In the genomic region with DNA sequence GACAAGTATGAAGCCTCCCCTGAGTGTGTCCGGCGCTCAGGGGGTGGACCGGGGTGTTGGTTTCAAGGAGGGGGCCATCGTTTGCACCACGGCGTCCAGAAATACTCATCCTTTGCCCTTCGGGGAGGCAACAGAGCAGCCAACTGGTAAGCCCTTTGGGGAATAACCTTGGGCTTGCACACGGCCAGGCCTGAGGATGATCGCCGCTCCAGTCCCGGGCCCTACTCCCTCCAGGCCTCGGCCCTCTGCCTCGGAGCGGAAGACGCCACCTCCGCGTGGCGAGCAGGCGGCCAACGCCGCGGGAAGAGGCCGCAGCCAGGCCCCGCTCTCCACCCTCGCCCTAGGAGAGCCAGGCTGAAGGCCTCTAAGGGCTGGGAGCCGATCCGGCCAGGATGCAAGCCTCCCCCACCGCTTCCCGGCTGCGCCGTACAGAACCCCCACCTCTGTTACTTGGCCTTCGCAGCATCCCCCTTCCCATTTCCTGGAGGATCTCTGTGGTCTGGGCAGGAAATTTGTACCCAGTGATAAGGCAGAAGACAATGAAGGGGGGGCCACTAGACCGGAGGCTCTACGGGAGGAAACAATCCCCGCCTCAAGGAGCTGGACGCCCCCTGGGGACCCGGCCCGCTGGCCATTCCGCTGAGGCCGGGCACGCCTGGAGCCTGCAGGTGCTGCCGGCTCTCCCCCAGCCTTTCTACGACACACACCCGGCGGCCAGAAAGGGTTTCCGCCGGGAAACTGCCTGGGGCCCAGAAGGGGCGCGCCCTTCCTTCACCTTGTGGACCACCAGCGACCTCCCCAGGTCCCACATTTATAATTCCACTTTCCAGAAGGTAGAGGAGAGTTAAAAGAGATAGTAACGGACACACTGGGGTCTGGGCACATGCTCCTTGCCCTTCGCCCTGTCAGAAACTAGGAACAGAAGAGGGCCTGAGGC, we compare ENCODE assay signal across 9 cellular contexts. TPM values are rescaled to one million over a fixed set of nuclear protein-coding genes. Genes with fewer than 3 reads are reported as not detected.
DNase-seq lines count a peak whose midpoint lies in the region; ATAC-seq lines count a peak whose summit lies in the region.
"Had no signal": no experiment of that assay in that cellular context is flagged by ENCODE, and none has a peak within 500 bp of the region (broad histone marks: within the 10 kb centered on the region; RNA-seq: fewer than 3 reads in every experiment).

No MANE protein-coding gene starts in this region.

- no peak for DNase-seq in CD4-positive, alpha-beta memory T cell
- no peak for DNase-seq in naive thymus-derived CD8-positive, alpha-beta T cell
- no peak for DNase-seq in NCI-H524 treated with DMSO at 0.1 percent for 48 hours (lab: John Stamatoyannopoulos, UW)
- DNase-seq in activated CD4-positive, alpha-beta memory T cell treated with anti-CD3 and anti-CD28 coated beads, Interleukin-2, amount 10 ng/mL, durations not matched to agents 7 days and 5 days = no peak
- DNase-seq: activated CD4-positive, CD25-positive, alpha-beta regulatory T cell treated with anti-CD3 and anti-CD28 coated beads, Interleukin-2, amount 50 U/mL, for 72 hours had no signal

- 28 to 34% methylated on average over 40 to 52 of the region's 52 CpGs for WGBS in esophagus, 2 donors

- peaks cover 33% of the 10 kb centered on the region for H3K4me1 ChIP-seq in CD4-positive, alpha-beta memory T cell (ENCODE audit: insufficient read depth, low read length)
- peaks cover 3 to 12% of the 10 kb centered on the region in 2 donors for H3K4me1 ChIP-seq in esophagus (ENCODE audit: control insufficient read depth in 2 of 2, insufficient read depth in 2 of 2, low read length in 1 of 2)

- no peak overlapping the region for H3K4me3 ChIP-seq in CD4-positive, alpha-beta memory T cell (ENCODE audit: low read length in 2 of 2)
- H3K4me3 ChIP-seq in esophagus (ENCODE audit: low read depth in 1 of 2, low read length in 2 of 2) = peak overlapping the region; percentile 49 to 61

- no peak overlapping the region for H3K27ac Mint-ChIP-seq in CD4-positive, alpha-beta memory T cell
- peak overlapping the region in 5 of 10 donors; percentile 11 to 48 (median 25) for H3K27ac Mint-ChIP-seq in naive thymus-derived CD8-positive, alpha-beta T cell
- no peak overlapping the region for H3K27ac Mint-ChIP-seq in activated CD4-positive, alpha-beta memory T cell treated with anti-CD3 and anti-CD28 coated beads, Interleukin-2, amount 10 ng/mL, durations not matched to agents 7 days and 5 days

- peak overlapping the region in 6 of 8 donors; percentile 9 to 86 (median 55) for H3K4me3 Mint-ChIP-seq in CD4-positive, alpha-beta memory T cell
- peak overlapping the region; percentile 50 to 88 (median 72) for H3K4me3 Mint-ChIP-seq in naive thymus-derived CD8-positive, alpha-beta T cell
- H3K4me3 Mint-ChIP-seq in activated CD4-positive, alpha-beta memory T cell treated with anti-CD3 and anti-CD28 coated beads, Interleukin-2, amount 10 ng/mL, durations not matched to agents 7 days and 5 days = no peak overlapping the region

- H3K36me3 Mint-ChIP-seq in CD4-positive, alpha-beta memory T cell = peaks cover 0 to 2% of the 10 kb centered on the region in 2 donors
- H3K36me3 Mint-ChIP-seq in naive thymus-derived CD8-positive, alpha-beta T cell = peaks cover 0 to 2% (median 0%) of the 10 kb centered on the region in 3 donors
- H3K36me3 Mint-ChIP-seq in activated CD4-positive, alpha-beta memory T cell treated with anti-CD3 and anti-CD28 coated beads, Interleukin-2, amount 10 ng/mL, durations not matched to agents 7 days and 5 days (ENCODE audit: low read depth) = no peaks in the 10 kb centered on the region

- POLR2A ChIA-PET in CD4-positive, alpha-beta memory T cell (lab: Charles Lee; ENCODE audit: partially characterized antibody) = interaction anchor here (4.5 kb wide), 1 partner anchor 14 kb away, joined by 30 read pairs; no protein-coding TSS in a partner anchor
- POLR2A ChIA-PET in naive thymus-derived CD8-positive, alpha-beta T cell (lab: Charles Lee) = interaction anchor here (1.5 to 4.2 kb wide), 3 partner anchors 13 to 89 kb away, joined by 4 to 21 read pairs (median 11); a partner anchor contains a TSS
- POLR2A ChIA-PET in activated CD4-positive, alpha-beta memory T cell treated with anti-CD3 and anti-CD28 coated beads, Interleukin-2, amount 10 ng/mL, durations not matched to agents 7 days and 5 days (lab: Charles Lee) = interaction anchor here (1.1 kb wide), 1 partner anchor 41 kb away, joined by 4 read pairs; a partner anchor contains a TSS

- no peaks in the 10 kb centered on the region for H3K9me3 Mint-ChIP-seq in CD4-positive, alpha-beta memory T cell
- H3K9me3 Mint-ChIP-seq in naive thymus-derived CD8-positive, alpha-beta T cell = no peaks in the 10 kb centered on the region
- no peaks in the 10 kb centered on the region for H3K9me3 Mint-ChIP-seq in activated CD4-positive, alpha-beta memory T cell treated with anti-CD3 and anti-CD28 coated beads, Interleukin-2, amount 10 ng/mL, durations not matched to agents 7 days and 5 days

- no peak overlapping the region for H3K27ac ChIP-seq in CD4-positive, alpha-beta memory T cell (ENCODE audit: low read depth, low read length)
- peak overlapping the region; percentile 43 to 59 for H3K27ac ChIP-seq in esophagus (ENCODE audit: low read depth in 2 of 2, low read length in 1 of 2)

- H3K4me1 Mint-ChIP-seq in CD4-positive, alpha-beta memory T cell = peaks cover 7 to 42% (median 22%) of the 10 kb centered on the region in 4 donors
- H3K4me1 Mint-ChIP-seq in naive thymus-derived CD8-positive, alpha-beta T cell = peaks cover 13 to 45% (median 41%) of the 10 kb centered on the region in 4 donors
- peaks cover 23% of the 10 kb centered on the region for H3K4me1 Mint-ChIP-seq in activated CD4-positive, alpha-beta memory T cell treated with anti-CD3 and anti-CD28 coated beads, Interleukin-2, amount 10 ng/mL, durations not matched to agents 7 days and 5 days

- peaks cover 34% of the 10 kb centered on the region for H3K27me3 ChIP-seq in CD4-positive, alpha-beta memory T cell (ENCODE audit: insufficient read depth, low read length)
- H3K27me3 ChIP-seq in esophagus (ENCODE audit: control insufficient read depth in 1 of 2, insufficient read depth in 2 of 2, low read length in 2 of 2) = peaks cover 0 to 23% of the 10 kb centered on the region in 2 donors

- no peaks in the 10 kb centered on the region for H3K9me3 ChIP-seq in CD4-positive, alpha-beta memory T cell (ENCODE audit: control insufficient read depth in 1 of 2, low read length in 2 of 2)
- H3K9me3 ChIP-seq in esophagus (ENCODE audit: control insufficient read depth in 2 of 2, insufficient read depth in 1 of 2, low read depth in 1 of 2, low read length in 1 of 2) = no peaks in the 10 kb centered on the region

- peaks cover 22 to 32% of the 10 kb centered on the region in 2 donors for H3K27me3 Mint-ChIP-seq in CD4-positive, alpha-beta memory T cell
- H3K27me3 Mint-ChIP-seq in naive thymus-derived CD8-positive, alpha-beta T cell = peaks cover 24 to 57% (median 31%) of the 10 kb centered on the region in 5 donors
- peaks cover 55% of the 10 kb centered on the region for H3K27me3 Mint-ChIP-seq in activated CD4-positive, alpha-beta memory T cell treated with anti-CD3 and anti-CD28 coated beads, Interleukin-2, amount 10 ng/mL, durations not matched to agents 7 days and 5 days

- H3K36me3 ChIP-seq in CD4-positive, alpha-beta memory T cell (ENCODE audit: insufficient read depth, low read length) = no peaks in the 10 kb centered on the region
- no peaks in the 10 kb centered on the region for H3K36me3 ChIP-seq in esophagus (ENCODE audit: control insufficient read depth in 2 of 2, insufficient read depth in 2 of 2, low read length in 1 of 2)

- intact Hi-C loops in CD4-positive, alpha-beta memory T cell (cut with micrococcal nuclease) = no loop called here

- CTCF ChIA-PET in CD4-positive, alpha-beta memory T cell (lab: Charles Lee; ENCODE audit: partially characterized antibody) = interaction anchor here (1.2 to 4.5 kb wide), 4 partner anchors 12 to 90 kb away, joined by 3 to 41 read pairs (median 11); no protein-coding TSS in a partner anchor
- CTCF ChIA-PET in activated CD4-positive, alpha-beta memory T cell treated with anti-CD3 and anti-CD28 coated beads, Interleukin-2, amount 10 ng/mL, durations not matched to agents 7 days and 5 days (lab: Charles Lee) = interaction anchor here (0.6 to 2.7 kb wide), 9 partner anchors 12 to 115 kb away, joined by 3 to 19 read pairs (median 4); a partner anchor contains a TSS

- peak; percentile 3 for ATAC-seq in HG03378 (IDR thresholded peaks at IDR 0.05; ENCODE audit: unreplicated experiment)
- ATAC-seq in naive thymus-derived CD8-positive, alpha-beta T cell = no peak
- no peak for ATAC-seq in GM18519 (IDR thresholded peaks at IDR 0.05; ENCODE audit: low FRiP score, unreplicated experiment)
- ATAC-seq in HG03196 (IDR thresholded peaks at IDR 0.05; ENCODE audit: unreplicated experiment) = no peak

RNA-seq across cellular contexts. Expression of a gene that starts 2.6 kb away (rescaled TPM):
- total RNA-seq in CD4-positive, alpha-beta memory T cell = 1 to 10 TPM; 1.5 to 1.8 TPM
- polyA plus RNA-seq in CD4-positive, alpha-beta memory T cell = 1 to 10 TPM; 1.3 to 3.2 TPM
- 10 to 100 TPM; 16.8 to 34.1 TPM for polyA plus RNA-seq in esophagus
- total RNA-seq in naive thymus-derived CD8-positive, alpha-beta T cell = 1 to 10 TPM; 2.8 to 3.0 TPM
- polyA plus RNA-seq in naive thymus-derived CD8-positive, alpha-beta T cell = 1 to 10 TPM; 1.9 to 2.6 (median 2.5) TPM
- 1 to 10 TPM; 1.0 to 1.6 TPM for total RNA-seq in activated CD4-positive, alpha-beta memory T cell treated with anti-CD3 and anti-CD28 coated beads, Interleukin-2, amount 10 ng/mL, durations not matched to agents 7 days and 5 days

RNA-seq across cellular contexts. Expression of a gene that starts 7.5 kb away (rescaled TPM):
- total RNA-seq in CD4-positive, alpha-beta memory T cell = under 1 TPM; 0.55 to 0.87 TPM
- under 1 TPM; 0.39 to 0.80 TPM for polyA plus RNA-seq in CD4-positive, alpha-beta memory T cell
- polyA plus RNA-seq in esophagus = 10 to 100 TPM in 1 of 2 donors, 1 to 10 TPM in 1; 9.7 to 51.4 TPM
- total RNA-seq in naive thymus-derived CD8-positive, alpha-beta T cell = 1 to 10 TPM; 1.8 to 2.0 TPM
- under 1 TPM; 0.28 to 0.44 (median 0.34) TPM for polyA plus RNA-seq in naive thymus-derived CD8-positive, alpha-beta T cell
- under 1 TPM; 0.38 to 0.55 TPM for total RNA-seq in activated CD4-positive, alpha-beta memory T cell treated with anti-CD3 and anti-CD28 coated beads, Interleukin-2, amount 10 ng/mL, durations not matched to agents 7 days and 5 days

RNA-seq across cellular contexts. Expression of a gene that starts 19.8 kb away (rescaled TPM):
- total RNA-seq in CD4-positive, alpha-beta memory T cell = under 1 TPM in 1 of 2 experiments, not detected in 1; 0.67 TPM
- polyA plus RNA-seq in CD4-positive, alpha-beta memory T cell = not detected
- polyA plus RNA-seq in esophagus = 1 to 10 TPM; 1.6 to 3.1 TPM
- total RNA-seq in naive thymus-derived CD8-positive, alpha-beta T cell = under 1 TPM; 0.68 to 0.69 TPM
- under 1 TPM in 2 of 3 donors, not detected in 1; 0.14 to 0.20 TPM for polyA plus RNA-seq in naive thymus-derived CD8-positive, alpha-beta T cell
- 1 to 10 TPM; 7.3 to 8.4 TPM for total RNA-seq in activated CD4-positive, alpha-beta memory T cell treated with anti-CD3 and anti-CD28 coated beads, Interleukin-2, amount 10 ng/mL, durations not matched to agents 7 days and 5 days

RNA-seq across cellular contexts. Expression of a gene that starts 40.7 kb away (rescaled TPM):
- 10 to 100 TPM; 25.9 to 26.3 TPM for total RNA-seq in CD4-positive, alpha-beta memory T cell
- 1 to 10 TPM; 2.4 to 5.9 TPM for polyA plus RNA-seq in CD4-positive, alpha-beta memory T cell
- 1 to 10 TPM; 3.8 to 9.3 TPM for polyA plus RNA-seq in esophagus
- 10 to 100 TPM; 23.0 to 25.5 TPM for total RNA-seq in naive thymus-derived CD8-positive, alpha-beta T cell
- polyA plus RNA-seq in naive thymus-derived CD8-positive, alpha-beta T cell = 1 to 10 TPM; 3.5 to 4.2 (median 4.0) TPM
- total RNA-seq in activated CD4-positive, alpha-beta memory T cell treated with anti-CD3 and anti-CD28 coated beads, Interleukin-2, amount 10 ng/mL, durations not matched to agents 7 days and 5 days = 10 to 100 TPM in 1 of 2 experiments, 1 to 10 TPM in 1; 9.4 to 10.4 TPM

Comparison
In these comparisons a context has a peak if more than half of its experiments do, and no peak if none do; other contexts are left out.
1. H3K4me3 ChIP-seq: peak in esophagus (2 of 2); none in CD4-positive, alpha-beta memory T cell (0 of 2).
2. RNA of a gene that starts 19.8 kb away (total RNA-seq): 7.3 to 8.4 TPM in activated CD4-positive, alpha-beta memory T cell treated with anti-CD3 and anti-CD28 coated beads, Interleukin-2, amount 10 ng/mL, durations not matched to agents 7 days and 5 days; 0.68 to 0.69 TPM in naive thymus-derived CD8-positive, alpha-beta T cell and 0.67 TPM in CD4-positive, alpha-beta memory T cell; every median in the first group is over 4 times any median in the second.